Comparison of ENCODE assay signal across 20 cellular contexts in the genomic region with DNA sequence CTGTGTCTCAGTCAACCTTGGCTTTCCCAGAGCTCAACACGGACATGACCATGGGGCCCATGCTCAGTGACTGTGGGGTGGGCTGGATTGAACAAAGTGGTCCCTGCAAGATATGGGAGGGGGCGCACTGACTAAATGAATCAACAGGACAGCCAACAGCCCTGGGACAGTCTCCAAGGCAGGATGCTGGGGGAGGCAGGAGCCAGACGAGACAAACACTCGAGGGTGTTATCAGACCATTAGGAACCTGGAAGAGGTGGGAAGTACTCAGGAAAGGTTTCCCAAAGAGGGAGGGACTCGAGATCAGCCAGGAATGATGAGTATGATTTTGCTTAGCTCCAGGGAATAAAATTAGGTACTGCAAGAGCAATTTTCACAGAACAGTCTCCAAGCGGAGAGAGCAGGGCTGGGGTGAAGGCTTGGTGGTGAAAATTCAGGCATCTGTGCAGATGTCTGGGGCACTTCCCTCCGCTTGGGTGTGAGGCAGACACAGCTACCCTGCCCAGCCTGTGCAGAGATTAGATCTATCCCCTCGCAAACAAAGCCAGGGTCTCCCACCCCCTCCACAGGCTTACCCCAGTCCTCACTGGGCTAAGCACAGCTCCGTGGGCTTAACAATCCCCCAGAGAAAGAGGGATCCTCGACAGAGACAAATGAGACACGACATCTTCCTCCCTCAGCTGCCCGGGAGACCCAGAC.
A peak's percentile ranks its signal among the peaks of the same experiment; 100 is the strongest.
DNase-seq lines count a peak whose midpoint lies in the region; ATAC-seq, FAIRE-seq and TF ChIP-seq lines count a peak whose summit lies in the region.
"Had no signal": no experiment of that assay in that cellular context is flagged by ENCODE, and none has a peak within 500 bp of the region (broad histone marks: within the 10 kb centered on the region; RNA-seq: fewer than 3 reads in every experiment).

No MANE protein-coding gene starts in this region.

- H4K20me1 ChIP-seq in Karpas-422 (ENCODE audit: insufficient read depth, low read depth, low read length): no peaks in the 10 kb centered on the region

- H3K23ac ChIP-seq in mesenchymal stem cell (ENCODE audit: low read length in 2 of 2): no peak overlapping the region
- no peak overlapping the region for H3K23ac ChIP-seq in trophoblast cell (ENCODE audit: low read length)

- H3K4me1 ChIP-seq in mesenchymal stem cell (ENCODE audit: control insufficient read depth, insufficient read depth, low read depth, low read length) (peaks cover 13% of the 10 kb centered on the region), trophoblast cell (ENCODE audit: control insufficient read depth in 1 of 2, insufficient read depth in 2 of 2, low read length in 2 of 2) (peaks cover 28 to 31% of the 10 kb centered on the region in 2 experiments), kidney (ENCODE audit: control insufficient read depth in 1 of 2, insufficient read depth in 1 of 2, low read depth in 1 of 2, low read length in 2 of 2) (peaks cover 4 to 9% of the 10 kb centered on the region in 2 donors), Karpas-422 (ENCODE audit: low read length) (no peaks in the 10 kb centered on the region)

- H3K79me2 ChIP-seq in trophoblast cell (ENCODE audit: control insufficient read depth, insufficient read depth, low read length, poor library complexity) (peaks cover 1% of the 10 kb centered on the region), Karpas-422 (ENCODE audit: low read length) (no peaks in the 10 kb centered on the region)

- H2AK5ac ChIP-seq in mesenchymal stem cell (ENCODE audit: low read length, severe bottlenecking) (no peak overlapping the region), trophoblast cell (ENCODE audit: low read length) (peak overlapping the region; percentile 7)

- intact Hi-C loops in kidney (cut with DNase I): no loop called here

- H3K4ac ChIP-seq in mesenchymal stem cell (ENCODE audit: low read depth in 1 of 2, low read length in 2 of 2) (no peak overlapping the region), trophoblast cell (ENCODE audit: low read depth, low read length) (no peak overlapping the region)

- H3K4me2 ChIP-seq in mesenchymal stem cell (ENCODE audit: low read length, poor library complexity, severe bottlenecking) (no peak overlapping the region), trophoblast cell (ENCODE audit: low read length) (no peak overlapping the region), Karpas-422 (ENCODE audit: low read depth, low read length, poor library complexity, severe bottlenecking) (no peak overlapping the region)

- H2BK15ac ChIP-seq in mesenchymal stem cell (ENCODE audit: low read depth, poor library complexity, severe bottlenecking): peak overlapping the region; percentile 78

- H3K14ac ChIP-seq in mesenchymal stem cell (ENCODE audit: low read length in 2 of 2) (peak overlapping the region in 1 of 2 experiments; percentile 30), trophoblast cell (ENCODE audit: low read length) (peak overlapping the region; percentile 8)

- no peak for TF ChIP-seq CTCF in kidney (IDR thresholded peaks at IDR 0.05; ENCODE audit: borderline replicate concordance, extremely low read depth, insufficient read depth)

- WGBS in mesenchymal stem cell: 58% methylated on average over 12 of the region's 12 CpGs
- no CpG with 5 or more reads among the region's 12 CpGs for WGBS in trophoblast cell (ENCODE audit: extremely low coverage, insufficient coverage, insufficient read length)

- no peaks in the 10 kb centered on the region for H3K9me2 ChIP-seq in Karpas-422 (replicated peaks; ENCODE audit: insufficient read depth, low read length)

- H3K79me1 ChIP-seq in mesenchymal stem cell (replicated peaks; ENCODE audit: low read length, poor library complexity, severe bottlenecking) (no peaks in the 10 kb centered on the region), trophoblast cell (ENCODE audit: low read length) (peaks cover 18% of the 10 kb centered on the region)

- H4K12ac ChIP-seq in trophoblast cell (ENCODE audit: low read depth, low read length): no peak overlapping the region

- no peak for ATAC-seq in HG03025 (IDR thresholded peaks at IDR 0.05; ENCODE audit: low FRiP score, unreplicated experiment)

- H3K36me3 ChIP-seq in mesenchymal stem cell (ENCODE audit: control insufficient read depth in 1 of 2, insufficient read depth in 2 of 2, low read depth in 1 of 2, low read length in 2 of 2): no peaks in the 10 kb centered on the region
- H3K36me3 ChIP-seq in trophoblast cell (ENCODE audit: control insufficient read depth in 1 of 2, insufficient read depth in 2 of 2, low read length in 2 of 2): no peaks in the 10 kb centered on the region
- H3K36me3 ChIP-seq in kidney (ENCODE audit: control insufficient read depth in 1 of 2, insufficient read depth in 2 of 2, low read length in 2 of 2): no peaks in the 10 kb centered on the region
- no peaks in the 10 kb centered on the region for H3K36me3 ChIP-seq in Karpas-422 (ENCODE audit: insufficient read depth, low read length)

- peak overlapping the region; percentile 50 to 89 for H2BK12ac ChIP-seq in mesenchymal stem cell (ENCODE audit: low read length in 2 of 2)
- H2BK12ac ChIP-seq in trophoblast cell (ENCODE audit: low read length): peak overlapping the region; percentile 24

- H3K27ac ChIP-seq in mesenchymal stem cell (ENCODE audit: low read length, poor library complexity, severe bottlenecking): no peak overlapping the region
- H3K27ac ChIP-seq in trophoblast cell (ENCODE audit: low read depth, low read length): peak overlapping the region; percentile 66
- H3K27ac ChIP-seq in kidney (ENCODE audit: low read depth in 2 of 2, low read length in 2 of 2): no peak overlapping the region
- no peak overlapping the region for H3K27ac ChIP-seq in Karpas-422 (ENCODE audit: low read length)
- H3K27ac ChIP-seq: 22Rv1 had no signal

- H4K91ac ChIP-seq in mesenchymal stem cell (ENCODE audit: low read length): peak overlapping the region; percentile 53
- H4K91ac ChIP-seq in trophoblast cell (ENCODE audit: low read depth, low read length): peak overlapping the region; percentile 33

- DNase-seq in NCI-H82 (lab: John Stamatoyannopoulos, UW): peak; percentile 67
- no peak for DNase-seq in NCI-H82 treated with DMSO at 0.1 percent for 48 hours (lab: John Stamatoyannopoulos, UW; ENCODE audit: unreplicated experiment)
- DNase-seq in mesenchymal stem cell: no peak
- no peak for DNase-seq in trophoblast cell
- DNase-seq in kidney: no peak
- no peak for DNase-seq in Karpas-422
- no peak for DNase-seq in stimulated activated CD8-positive, alpha-beta memory T cell treated with anti-CD3 and anti-CD28 coated beads, Interleukin-4, amount 100 ng/mL, for 48 hours
- DNase-seq: CD4-positive, alpha-beta memory T cell; DMS 273 treated with DMSO at 0.1 percent for 48 hours; GF-D8; GOT3; KBM-7; NCI-H1436; NCI-H2081; NCI-H510A treated with DMSO at 0.1 percent for 48 hours; Right ventricle myocardium superior had no signal

- H3K27me3 ChIP-seq in mesenchymal stem cell (ENCODE audit: control insufficient read depth in 1 of 2, insufficient read depth in 1 of 2, low read length in 2 of 2): peaks cover 0 to 6% of the 10 kb centered on the region in 2 experiments
- H3K27me3 ChIP-seq in trophoblast cell (ENCODE audit: insufficient read depth, low read length): no peaks in the 10 kb centered on the region
- H3K27me3 ChIP-seq in Karpas-422 (ENCODE audit: low read length): no peaks in the 10 kb centered on the region

- peak overlapping the region; percentile 48 to 76 for H3K18ac ChIP-seq in mesenchymal stem cell (ENCODE audit: low read depth in 1 of 2, low read length in 2 of 2)
- H3K18ac ChIP-seq in trophoblast cell (ENCODE audit: low read length): peak overlapping the region; percentile 18

- H3K4me3 ChIP-seq in mesenchymal stem cell (ENCODE audit: insufficient read depth in 1 of 2, low read depth in 1 of 2, low read length in 2 of 2) (no peak overlapping the region), trophoblast cell (ENCODE audit: low read depth, low read length) (no peak overlapping the region), kidney (ENCODE audit: low read length in 2 of 2) (no peak overlapping the region), Karpas-422 (ENCODE audit: low read length) (no peak overlapping the region)

- FAIRE-seq in kidney (lab: Jason Lieb, UNC): no peak
- FAIRE-seq: GM12891, RCC 7860 had no signal

- H3K9ac ChIP-seq in mesenchymal stem cell (ENCODE audit: low read length) (no peak overlapping the region), trophoblast cell (ENCODE audit: low read length) (no peak overlapping the region), kidney (ENCODE audit: low read length in 2 of 2) (no peak overlapping the region), Karpas-422 (ENCODE audit: low read length) (no peak overlapping the region)

- H2BK5ac ChIP-seq in mesenchymal stem cell (ENCODE audit: low read depth, low read length, poor library complexity, severe bottlenecking) (no peak overlapping the region), trophoblast cell (ENCODE audit: low read depth, low read length, poor library complexity) (peak overlapping the region; percentile 62)

- peak overlapping the region; percentile 29 for H2BK120ac ChIP-seq in mesenchymal stem cell (ENCODE audit: low read depth, low read length)
- H2BK120ac ChIP-seq in trophoblast cell (ENCODE audit: insufficient read depth, low read length, poor library complexity): peak overlapping the region; percentile 69

- H3K9me3 ChIP-seq in mesenchymal stem cell (ENCODE audit: control insufficient read depth, low read length) (peaks cover 10% of the 10 kb centered on the region), trophoblast cell (ENCODE audit: insufficient read depth, low read depth, low read length) (no peaks in the 10 kb centered on the region), kidney (ENCODE audit: control insufficient read depth in 1 of 2, low read length in 2 of 2) (no peaks in the 10 kb centered on the region), Karpas-422 (ENCODE audit: low read length) (no peaks in the 10 kb centered on the region)

- H4K8ac ChIP-seq in mesenchymal stem cell (ENCODE audit: low read length): peak overlapping the region; percentile 39
- no peak overlapping the region for H4K8ac ChIP-seq in trophoblast cell (ENCODE audit: low read depth, low read length)

- H2AFZ ChIP-seq in mesenchymal stem cell (ENCODE audit: low read depth, low read length): no peak overlapping the region
- no peak overlapping the region for H2AFZ ChIP-seq in trophoblast cell (ENCODE audit: insufficient read depth, low read length, poor library complexity)
- H2AFZ ChIP-seq in Karpas-422 (ENCODE audit: low read length): no peak overlapping the region
